20 cellular contexts compared by ENCODE assay signal in genomic region chr7:42025635-42026375, GRCh38.
DNase-seq lines count a peak whose midpoint lies in the region; ATAC-seq and TF ChIP-seq lines count a peak whose summit lies in the region.
"Had no signal": no experiment of that assay in that cellular context is flagged by ENCODE, and none has a peak within 500 bp of the region (broad histone marks: within the 10 kb centered on the region; RNA-seq: fewer than 3 reads in every experiment).

No MANE protein-coding gene starts in this region.

- H3K4me1 ChIP-seq in OCI-LY7 (ENCODE audit: insufficient read depth, low read length, poor library complexity, severe bottlenecking), result peaks cover 29% of the 10 kb centered on the region
- H3K4me1 ChIP-seq in osteoblast (ENCODE audit: insufficient read depth, low read length), result no peaks in the 10 kb centered on the region
- peaks cover 0 to 17% (median 7%) of the 10 kb centered on the region in 4 donors for H3K4me1 ChIP-seq in esophagus muscularis mucosa
- H3K4me1 ChIP-seq: A549 had no signal

- WGBS in esophagus muscularis mucosa, result 92% methylated on average over 15 of the region's 15 CpGs

- TF ChIP-seq CTCF in OCI-LY7 (conservative IDR thresholded peaks at IDR 0.05; ENCODE audit: low read length) (peak; percentile 69), chondrocyte (IDR thresholded peaks at IDR 0.05) (peak; percentile 9), osteoblast (IDR thresholded peaks at IDR 0.05; ENCODE audit: extremely low read depth, low read depth, low read length) (no peak), esophagus muscularis mucosa (IDR thresholded peaks at IDR 0.05) (no peak), mesothelial cell of epicardium (IDR thresholded peaks at IDR 0.05; ENCODE audit: unreplicated experiment) (no peak)

- H3K27ac Mint-ChIP-seq in chondrocyte (ENCODE audit: unreplicated experiment), result no peak overlapping the region
- no peak overlapping the region for H3K27ac Mint-ChIP-seq in mesothelial cell of epicardium
- H3K27ac Mint-ChIP-seq: CD14-positive monocyte had no signal

- peaks cover 20% of the 10 kb centered on the region for H3K36me3 Mint-ChIP-seq in chondrocyte (ENCODE audit: low read depth)
- peaks cover 60% of the 10 kb centered on the region for H3K36me3 Mint-ChIP-seq in mesothelial cell of epicardium
- H3K36me3 Mint-ChIP-seq: CD14-positive monocyte had no signal

- H3K4me3 ChIP-seq in OCI-LY7 (ENCODE audit: low read depth, low read length, poor library complexity, severe bottlenecking) (no peak overlapping the region), osteoblast (ENCODE audit: insufficient read depth, low read length) (no peak overlapping the region), esophagus muscularis mucosa (no peak overlapping the region)
- H3K4me3 ChIP-seq: A549 had no signal

- H3K4me1 Mint-ChIP-seq in chondrocyte (ENCODE audit: low read depth) (peaks cover 4% of the 10 kb centered on the region), mesothelial cell of epicardium (peaks cover 30% of the 10 kb centered on the region)
- H3K4me1 Mint-ChIP-seq: CD14-positive monocyte had no signal

- TF ChIP-seq EP300 in esophagus muscularis mucosa (IDR thresholded peaks at IDR 0.05), result no peak

- DNase-seq in OCI-LY7 (ENCODE audit: low spot score) (peak; percentile 58), chondrocyte (ENCODE audit: low spot score) (no peak), osteoblast (ENCODE audit: insufficient read length, low spot score, missing footprints) (peak; percentile 5), esophagus muscularis mucosa (ENCODE audit: extremely low spot score) (no peak), mesothelial cell of epicardium (ENCODE audit: low spot score in 2 of 2, unreplicated experiment in 2 of 2) (no peak), middle frontal gyrus (ENCODE audit: extremely low spot score, low spot score) (no peak)
- DNase-seq: DMS 273 treated with DMSO at 0.1 percent for 48 hours, GF-D8, HCEC 1CT, IMR-90, Karpas-422, MM.1S, NCI-H1417, NCI-H187 treated with DMSO at 0.1 percent for 48 hours, NCI-H2171, NCI-H446, NCI-H69 had no signal

- H3K36me3 ChIP-seq in OCI-LY7 (ENCODE audit: insufficient read depth, low read length) (no peaks in the 10 kb centered on the region), osteoblast (ENCODE audit: insufficient read depth, low read length) (peaks cover 26% of the 10 kb centered on the region), esophagus muscularis mucosa (peaks cover 0 to 45% (median 18%) of the 10 kb centered on the region in 4 donors)

- no peaks in the 10 kb centered on the region for H3K9me2 ChIP-seq in OCI-LY7 (ENCODE audit: insufficient read depth, low read length)

- H2AFZ ChIP-seq in OCI-LY7 (ENCODE audit: low read length), result peak overlapping the region; percentile 84
- H2AFZ ChIP-seq in osteoblast (ENCODE audit: low read length), result no peak overlapping the region

- peak; percentile 81 for ATAC-seq in GM18867 (IDR thresholded peaks at IDR 0.05; ENCODE audit: unreplicated experiment)
- ATAC-seq: A549 had no signal

- intact Hi-C loops in OCI-LY7 (cut with micrococcal nuclease; ENCODE audit: unreplicated experiment), result no loop called here
- intact Hi-C loops in esophagus muscularis mucosa (cut with DNase I), result no loop called here

- TF ChIP-seq POLR2A in esophagus muscularis mucosa (IDR thresholded peaks at IDR 0.05; ENCODE audit: low read depth), result no peak

- BruUV-seq in OCI-LY7 (replicated peaks; lab: Mats Ljungman, UMichigan), result no TSS peak

- CTCF ChIA-PET in OCI-LY7 (lab: Charles Lee; ENCODE audit: unreplicated experiment), result no interaction called here

- H3K79me2 ChIP-seq in OCI-LY7 (ENCODE audit: insufficient read depth, low read depth, low read length), result no peaks in the 10 kb centered on the region
- no peaks in the 10 kb centered on the region for H3K79me2 ChIP-seq in osteoblast (ENCODE audit: insufficient read depth, low read length)

- H3K27me3 Mint-ChIP-seq in chondrocyte (ENCODE audit: low read depth), result no peaks in the 10 kb centered on the region
- no peaks in the 10 kb centered on the region for H3K27me3 Mint-ChIP-seq in mesothelial cell of epicardium (ENCODE audit: low read depth)

- POLR2A ChIA-PET in OCI-LY7 (lab: Charles Lee), result interaction anchor here (0.9 to 1.1 kb wide), 2 partner anchors 9 to 49 kb away, joined by 3 read pairs; no protein-coding TSS in a partner anchor

- H3K9me3 Mint-ChIP-seq in chondrocyte (ENCODE audit: low read depth), result no peaks in the 10 kb centered on the region
- no peaks in the 10 kb centered on the region for H3K9me3 Mint-ChIP-seq in mesothelial cell of epicardium
- H3K9me3 Mint-ChIP-seq: CD14-positive monocyte had no signal

- H3K4me3 Mint-ChIP-seq in chondrocyte (ENCODE audit: unreplicated experiment), result no peak overlapping the region
- no peak overlapping the region for H3K4me3 Mint-ChIP-seq in mesothelial cell of epicardium
- H3K4me3 Mint-ChIP-seq: CD14-positive monocyte had no signal

- H3K27me3 ChIP-seq in osteoblast (ENCODE audit: insufficient read depth, low read length), result no peaks in the 10 kb centered on the region
- H3K27me3 ChIP-seq in esophagus muscularis mucosa, result no peaks in the 10 kb centered on the region

- H3K27ac ChIP-seq in OCI-LY7 (ENCODE audit: low read depth, low read length, poor library complexity, severe bottlenecking) (no peak overlapping the region), osteoblast (ENCODE audit: low read depth, low read length) (no peak overlapping the region), esophagus muscularis mucosa (replicated peaks in 1 of 4) (no peak overlapping the region)
- H3K27ac ChIP-seq: A549 had no signal

- peak overlapping the region; percentile 34; the same call in 1 of the 2 replicates for H3K4me2 ChIP-seq in OCI-LY7 (ENCODE audit: low read length)
- H3K4me2 ChIP-seq in osteoblast (ENCODE audit: insufficient read depth, low read length), result no peak overlapping the region
- H3K4me2 ChIP-seq: A549 had no signal

- H4K20me1 ChIP-seq in OCI-LY7 (ENCODE audit: insufficient read depth, low read length) (no peaks in the 10 kb centered on the region), osteoblast (ENCODE audit: insufficient read depth, low read length) (no peaks in the 10 kb centered on the region)

- H3K9me3 ChIP-seq in OCI-LY7 (ENCODE audit: low read length), result no peaks in the 10 kb centered on the region
- no peaks in the 10 kb centered on the region for H3K9me3 ChIP-seq in osteoblast (ENCODE audit: low read depth, low read length)
- H3K9me3 ChIP-seq in esophagus muscularis mucosa, result no peaks in the 10 kb centered on the region
- H3K9me3 ChIP-seq: A549 had no signal

Comparison
In these comparisons a context has a peak if more than half of its experiments do, and no peak if none do; other contexts are left out.
1. DNase-seq: peak in OCI-LY7 (single experiment) and osteoblast (single experiment); none in chondrocyte (single experiment), esophagus muscularis mucosa (single experiment), mesothelial cell of epicardium (0 of 2) and middle frontal gyrus (single experiment).
2. CTCF ChIP-seq: peak in OCI-LY7 (single experiment) and chondrocyte (single experiment); none in osteoblast (single experiment), esophagus muscularis mucosa (0 of 3) and mesothelial cell of epicardium (single experiment).